10 cellular contexts compared by ENCODE assay signal in the genomic region with DNA sequence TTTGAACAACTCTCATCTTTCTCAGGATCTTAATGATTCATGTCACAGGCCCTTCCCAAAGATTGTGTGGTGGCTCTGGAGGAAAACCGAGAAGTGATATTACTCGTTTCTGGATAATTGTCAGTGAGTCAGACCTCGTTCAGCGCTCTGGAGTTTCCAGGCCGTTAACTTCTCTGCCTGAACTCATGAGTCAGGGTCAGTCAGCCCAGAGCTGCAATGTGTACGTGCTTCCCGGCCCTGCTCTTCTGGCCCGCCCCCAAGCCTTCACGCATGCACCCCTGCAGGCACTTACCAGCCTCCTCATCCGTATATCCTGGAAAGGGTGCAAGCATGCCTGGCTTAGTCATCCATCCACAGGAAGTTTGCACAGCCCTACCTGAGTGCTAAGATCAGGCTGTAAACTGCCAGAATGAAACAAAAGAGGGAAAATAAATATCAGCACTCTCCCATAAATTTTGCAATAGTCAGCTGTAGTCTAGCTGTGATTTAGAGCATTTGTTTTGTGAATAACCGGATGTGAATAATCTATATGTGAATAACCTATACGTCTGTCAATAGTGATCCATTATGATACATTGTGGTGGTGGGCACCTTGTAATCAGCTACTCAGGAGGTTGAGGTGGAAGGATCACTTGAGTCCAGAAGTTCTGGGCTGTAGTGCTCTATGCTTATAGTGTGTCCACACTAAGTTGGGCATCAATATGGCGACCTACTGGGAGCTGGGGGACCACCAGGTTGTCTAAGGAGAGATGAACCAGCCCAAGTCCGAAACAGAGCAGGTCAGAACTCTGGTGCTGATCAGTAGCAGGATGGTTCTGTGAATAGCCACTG. TPM values are rescaled to one million over a fixed set of nuclear protein-coding genes. Genes with fewer than 3 reads are reported as not detected.
DNase-seq lines count a peak whose midpoint lies in the region; ATAC-seq lines count a peak whose summit lies in the region.
"Had no signal": no experiment of that assay in that cellular context is flagged by ENCODE, and none has a peak within 500 bp of the region (broad histone marks: within the 10 kb centered on the region; RNA-seq: fewer than 3 reads in every experiment).

No MANE protein-coding gene starts in this region.

- H3K4me3 ChIP-seq in duodenal mucosa (ENCODE audit: low read depth in 1 of 2, low read length in 2 of 2) = peak overlapping the region in 1 of 2 donors; percentile 29
- H3K4me3 ChIP-seq in naive thymus-derived CD4-positive, alpha-beta T cell (ENCODE audit: low read length) = no peak overlapping the region
- H3K4me3 ChIP-seq: uterus had no signal

- POLR2A ChIA-PET in activated CD4-positive, alpha-beta T cell treated with anti-CD3 and anti-CD28 coated beads for 36 hours (lab: Charles Lee) = interaction anchor here (0.5 to 1.2 kb wide), 3 partner anchors 14 to 661 kb away, joined by 3 to 4 read pairs (median 3); a partner anchor contains a TSS
- POLR2A ChIA-PET in naive thymus-derived CD4-positive, alpha-beta T cell (lab: Charles Lee) = interaction anchor here (0.6 kb wide), 1 partner anchor 20 kb away, joined by 3 read pairs; no protein-coding TSS in a partner anchor
- POLR2A ChIA-PET in T-cell (lab: Charles Lee) = no interaction called here

- no peaks in the 10 kb centered on the region for H3K36me3 ChIP-seq in duodenal mucosa (ENCODE audit: control insufficient read depth in 1 of 2, insufficient read depth in 2 of 2, low read length in 2 of 2)
- no peaks in the 10 kb centered on the region for H3K36me3 ChIP-seq in naive thymus-derived CD4-positive, alpha-beta T cell (ENCODE audit: control insufficient read depth in 2 of 3, insufficient read depth in 3 of 3, low read length in 3 of 3)
- H3K36me3 ChIP-seq: uterus had no signal

- H3K9ac ChIP-seq in duodenal mucosa (ENCODE audit: low read depth in 1 of 2, low read length in 2 of 2) = peak overlapping the region; percentile 20 to 59

- no peaks in the 10 kb centered on the region for H3K27me3 ChIP-seq in duodenal mucosa (ENCODE audit: control insufficient read depth in 1 of 2, insufficient read depth in 2 of 2, low read length in 2 of 2)
- H3K27me3 ChIP-seq in naive thymus-derived CD4-positive, alpha-beta T cell (ENCODE audit: control insufficient read depth in 2 of 2, insufficient read depth in 2 of 2, low read length in 2 of 2) = no peaks in the 10 kb centered on the region
- H3K27me3 ChIP-seq: uterus had no signal

- no peak overlapping the region for H3K4me3 Mint-ChIP-seq in activated CD4-positive, alpha-beta T cell treated with anti-CD3 and anti-CD28 coated beads for 36 hours
- H3K4me3 Mint-ChIP-seq in naive thymus-derived CD4-positive, alpha-beta T cell = peak overlapping the region in 1 of 10 donors; percentile 41
- H3K4me3 Mint-ChIP-seq in T-cell = no peak overlapping the region
- H3K4me3 Mint-ChIP-seq: activated naive CD8-positive, alpha-beta T cell had no signal

- no peaks in the 10 kb centered on the region for H3K9me3 ChIP-seq in duodenal mucosa (ENCODE audit: control insufficient read depth in 1 of 2, low read length in 2 of 2)
- no peaks in the 10 kb centered on the region for H3K9me3 ChIP-seq in naive thymus-derived CD4-positive, alpha-beta T cell (ENCODE audit: control insufficient read depth in 2 of 3, low read length in 3 of 3)
- H3K9me3 ChIP-seq: uterus had no signal

- CTCF ChIA-PET in activated CD4-positive, alpha-beta T cell treated with anti-CD3 and anti-CD28 coated beads for 36 hours (lab: Charles Lee) = interaction anchor here (0.6 to 1.5 kb wide), 2 partner anchors 22 to 48 kb away, joined by 3 to 5 read pairs; no protein-coding TSS in a partner anchor
- CTCF ChIA-PET in naive thymus-derived CD4-positive, alpha-beta T cell (lab: Charles Lee) = interaction anchor here (0.6 kb wide), 2 partner anchors 14 to 317 kb away, joined by 3 to 4 read pairs; no protein-coding TSS in a partner anchor
- CTCF ChIA-PET in T-cell (lab: Charles Lee) = interaction anchor here (1.0 kb wide), 2 partner anchors 41 to 43 kb away, joined by 3 read pairs; no protein-coding TSS in a partner anchor

- peak; percentile 97 for ATAC-seq in activated CD4-positive, alpha-beta T cell treated with anti-CD3 and anti-CD28 coated beads for 36 hours
- ATAC-seq in naive thymus-derived CD4-positive, alpha-beta T cell = peak; percentile 77
- ATAC-seq in T-cell (replicated peaks in 1 of 4) (no peak), GM18867 (IDR thresholded peaks at IDR 0.05; ENCODE audit: unreplicated experiment) (no peak)

- peak overlapping the region; percentile 74 for H3K27ac Mint-ChIP-seq in activated CD4-positive, alpha-beta T cell treated with anti-CD3 and anti-CD28 coated beads for 36 hours
- peak overlapping the region in 1 of 9 donors; percentile 68 for H3K27ac Mint-ChIP-seq in naive thymus-derived CD4-positive, alpha-beta T cell
- H3K27ac Mint-ChIP-seq in T-cell = no peak overlapping the region
- H3K27ac Mint-ChIP-seq: activated naive CD8-positive, alpha-beta T cell had no signal

- H3K9me3 Mint-ChIP-seq in activated CD4-positive, alpha-beta T cell treated with anti-CD3 and anti-CD28 coated beads for 36 hours (ENCODE audit: low read depth) = no peaks in the 10 kb centered on the region
- no peaks in the 10 kb centered on the region for H3K9me3 Mint-ChIP-seq in naive thymus-derived CD4-positive, alpha-beta T cell
- H3K9me3 Mint-ChIP-seq in T-cell = no peaks in the 10 kb centered on the region

- H3K36me3 Mint-ChIP-seq in activated CD4-positive, alpha-beta T cell treated with anti-CD3 and anti-CD28 coated beads for 36 hours (ENCODE audit: low read depth) = no peaks in the 10 kb centered on the region
- H3K36me3 Mint-ChIP-seq in naive thymus-derived CD4-positive, alpha-beta T cell = peaks cover 0 to 5% (median 0%) of the 10 kb centered on the region in 5 donors
- H3K36me3 Mint-ChIP-seq in T-cell = no peaks in the 10 kb centered on the region
- H3K36me3 Mint-ChIP-seq: activated naive CD8-positive, alpha-beta T cell had no signal

- peaks cover 6% of the 10 kb centered on the region for H3K27me3 Mint-ChIP-seq in activated CD4-positive, alpha-beta T cell treated with anti-CD3 and anti-CD28 coated beads for 36 hours
- peaks cover 0 to 5% (median 0%) of the 10 kb centered on the region in 5 donors for H3K27me3 Mint-ChIP-seq in naive thymus-derived CD4-positive, alpha-beta T cell
- peaks cover 4 to 6% of the 10 kb centered on the region in 2 donors for H3K27me3 Mint-ChIP-seq in T-cell
- H3K27me3 Mint-ChIP-seq: activated naive CD8-positive, alpha-beta T cell had no signal

- DNase-seq in activated CD4-positive, alpha-beta T cell treated with anti-CD3 and anti-CD28 coated beads for 36 hours = peak; percentile 81
- no peak for DNase-seq in activated CD4-positive, alpha-beta T cell treated with anti-CD3 and anti-CD28 coated beads for 1 hour
- DNase-seq in HS-27A (ENCODE audit: low read depth) = peak; percentile 97
- DNase-seq in RPMI7951 (ENCODE audit: low read depth) = peak; percentile 100
- peak in 1 of 9 donors; percentile 66 for DNase-seq in naive thymus-derived CD4-positive, alpha-beta T cell
- no peak for DNase-seq in T-cell

- H3K4me1 Mint-ChIP-seq in activated CD4-positive, alpha-beta T cell treated with anti-CD3 and anti-CD28 coated beads for 36 hours = peaks cover 18% of the 10 kb centered on the region
- peaks cover 0 to 24% (median 4%) of the 10 kb centered on the region in 7 donors for H3K4me1 Mint-ChIP-seq in naive thymus-derived CD4-positive, alpha-beta T cell
- H3K4me1 Mint-ChIP-seq in T-cell = peaks cover 0 to 5% (median 2%) of the 10 kb centered on the region in 3 donors

- intact Hi-C loops in activated CD4-positive, alpha-beta T cell treated with anti-CD3 and anti-CD28 coated beads for 36 hours (cut with DNase I, micrococcal nuclease) = loop anchor here in 1 of 2 experiments (1.0 kb wide), 2 partner anchors 18 to 67 kb away; a partner anchor contains a TSS
- intact Hi-C loops in naive thymus-derived CD4-positive, alpha-beta T cell (cut with micrococcal nuclease) = no loop called here

- H3K4me1 ChIP-seq in duodenal mucosa (ENCODE audit: control insufficient read depth in 1 of 2, insufficient read depth in 2 of 2, low read length in 2 of 2) = peaks cover 39 to 40% of the 10 kb centered on the region in 2 donors
- no peaks in the 10 kb centered on the region for H3K4me1 ChIP-seq in naive thymus-derived CD4-positive, alpha-beta T cell (ENCODE audit: control insufficient read depth in 2 of 2, insufficient read depth in 2 of 2, low read length in 2 of 2)
- H3K4me1 ChIP-seq: uterus had no signal

- peak overlapping the region; percentile 89 for H3K27ac ChIP-seq in duodenal mucosa (ENCODE audit: low read depth, low read length)
- no peak overlapping the region for H3K27ac ChIP-seq in naive thymus-derived CD4-positive, alpha-beta T cell (ENCODE audit: low read depth, low read length)
- H3K27ac ChIP-seq: uterus had no signal

RNA-seq across cellular contexts. Expression of a gene that starts 35.3 kb away (rescaled TPM):
- 10 to 100 TPM; 12.5 to 15.8 TPM for total RNA-seq in activated CD4-positive, alpha-beta T cell treated with anti-CD3 and anti-CD28 coated beads for 36 hours
- total RNA-seq in RPMI7951 (2014; rRNA removed; shearing (Covaris generic)) = 18.1 and 20.9 TPM in 2 replicates
- total RNA-seq in naive thymus-derived CD4-positive, alpha-beta T cell = 10 to 100 TPM; 15.9 to 31.0 (median 20.7) TPM
- polyA plus RNA-seq in naive thymus-derived CD4-positive, alpha-beta T cell = 10 to 100 TPM in 1 of 2 donors, 1 to 10 TPM in 1; 5.6 to 11.0 TPM
- 10 to 100 TPM; 11.7 to 34.7 (median 25.4) TPM for total RNA-seq in T-cell

Comparison
In these comparisons a context has a peak if more than half of its experiments do, and no peak if none do; other contexts are left out.
1. DNase-seq: peak in activated CD4-positive, alpha-beta T cell treated with anti-CD3 and anti-CD28 coated beads for 36 hours (single experiment), HS-27A (single experiment) and RPMI7951 (single experiment); none in activated CD4-positive, alpha-beta T cell treated with anti-CD3 and anti-CD28 coated beads for 1 hour (single experiment) and T-cell (0 of 34).
2. ATAC-seq: peak in activated CD4-positive, alpha-beta T cell treated with anti-CD3 and anti-CD28 coated beads for 36 hours (single experiment) and naive thymus-derived CD4-positive, alpha-beta T cell (single experiment); none in T-cell (0 of 4) and GM18867 (single experiment).
3. POLR2A ChIA-PET loops: an anchor here in activated CD4-positive, alpha-beta T cell treated with anti-CD3 and anti-CD28 coated beads for 36 hours (0.5 to 1.2 kb wide) and naive thymus-derived CD4-positive, alpha-beta T cell (0.6 kb wide); none called in T-cell.